Comparison of ENCODE assay signal across 16 cellular contexts in genomic region chr5:14960120-14960462, GRCh38.
"Had no signal": no experiment of that assay in that cellular context is flagged by ENCODE, and none has a peak within 500 bp of the region (broad histone marks: within the 10 kb centered on the region; RNA-seq: fewer than 3 reads in every experiment).

No MANE protein-coding gene starts in this region.

- H3K4me3 ChIP-seq: dorsolateral prefrontal cortex, gastrocnemius medialis, heart right ventricle, mucosa of descending colon, right atrium auricular region, sigmoid colon, stomach, upper lobe of left lung, vagina had no signal

- H3K27me3 ChIP-seq: dorsolateral prefrontal cortex, gastrocnemius medialis, heart right ventricle, right atrium auricular region, sigmoid colon, stomach, upper lobe of left lung, vagina had no signal

- H3K9me3 ChIP-seq: gastrocnemius medialis, heart right ventricle, mucosa of descending colon, right atrium auricular region, sigmoid colon, stomach, upper lobe of left lung, vagina had no signal

- ATAC-seq: gastrocnemius medialis; heart right ventricle; mucosa of descending colon; naive thymus-derived CD8-positive, alpha-beta T cell had no signal

- H3K4me1 ChIP-seq: gastrocnemius medialis, heart right ventricle, right atrium auricular region, sigmoid colon, stomach, upper lobe of left lung had no signal

- H3K27ac ChIP-seq: dorsolateral prefrontal cortex, gastrocnemius medialis, heart right ventricle, right atrium auricular region, sigmoid colon, stomach, upper lobe of left lung, vagina had no signal

- H3K36me3 ChIP-seq: gastrocnemius medialis, heart right ventricle, right atrium auricular region, sigmoid colon, stomach, upper lobe of left lung, vagina had no signal

- DNase-seq: dorsolateral prefrontal cortex; effector CD8-positive, alpha-beta T cell; gastrocnemius medialis; hypothalamus; mucosa of descending colon; naive thymus-derived CD8-positive, alpha-beta T cell; sigmoid colon; small intestine; stimulated activated CD4-positive, alpha-beta T cell treated with anti-CD3 and anti-CD28 coated beads, Interleukin-12 subunit alpha, Interleukin-12 subunit beta, amount 100 ng/mL, for 4 hours; stimulated activated naive CD4-positive, alpha-beta T cell; stomach; substantia nigra had no signal
